ENCODE assay signal across 33 cellular contexts in genomic region chr1:110218137-110218536, GRCh38.
"Had no signal": no experiment of that assay in that cellular context is flagged by ENCODE, and none has a peak within 500 bp of the region (broad histone marks: within the 10 kb centered on the region; RNA-seq: fewer than 3 reads in every experiment).

No MANE protein-coding gene starts in this region.

- H3K9me3 ChIP-seq: ascending aorta, breast epithelium, colonic mucosa, esophagus muscularis mucosa, gastrocnemius medialis, heart right ventricle had no signal

- H3K79me2 ChIP-seq: hepatocyte had no signal

- H3K36me3 Mint-ChIP-seq: brain had no signal

- H3K36me3 ChIP-seq: breast epithelium, cardiac muscle cell, colonic mucosa, gastrocnemius medialis had no signal

- H3K27ac Mint-ChIP-seq: activated B cell treated with CpG ODN at 0.5 μM for 24 hours; activated CD8-positive, alpha-beta T cell treated with anti-CD3 and anti-CD28 coated beads for 36 hours; activated naive CD8-positive, alpha-beta T cell treated with anti-CD3 and anti-CD28 coated beads for 36 hours; activated T-helper 1 cell treated with anti-CD3 and anti-CD28 coated beads, Interleukin-12 subunit alpha, Interleukin-12 subunit beta, Interleukin-2, Interleukin-4 antibody, amounts not matched to agents 30 ng/mL and 10 ng/mL and 1 ng/mL, durations not matched to agents 14 hours and 24 hours and 36 hours; brain; endodermal cell; T-cell; T-helper 1 cell treated with Interleukin-12 subunit alpha and Interleukin-12 subunit beta and Interleukin-4 antibody, amounts not matched to agents 30 μg/mL and 1 μg/mL, for 36 hours had no signal

- H3K9me3 Mint-ChIP-seq: activated B cell treated with CpG ODN at 0.5 μM for 24 hours; activated CD8-positive, alpha-beta T cell treated with anti-CD3 and anti-CD28 coated beads for 36 hours; activated naive CD8-positive, alpha-beta T cell treated with anti-CD3 and anti-CD28 coated beads for 36 hours; activated T-helper 1 cell treated with anti-CD3 and anti-CD28 coated beads, Interleukin-12 subunit alpha, Interleukin-12 subunit beta, Interleukin-2, Interleukin-4 antibody, amounts not matched to agents 30 ng/mL and 10 ng/mL and 1 ng/mL, durations not matched to agents 14 hours and 24 hours and 36 hours; brain; endodermal cell; T-cell; T-helper 1 cell treated with Interleukin-12 subunit alpha and Interleukin-12 subunit beta and Interleukin-4 antibody, amounts not matched to agents 30 μg/mL and 1 μg/mL, for 36 hours had no signal

- ATAC-seq: activated CD4-positive, CD25-positive, alpha-beta regulatory T cell treated with anti-CD3 and anti-CD28 coated beads, Interleukin-2, amount 50 U/mL, for 24 hours; activated CD8-positive, alpha-beta T cell treated with anti-CD3 and anti-CD28 coated beads for 36 hours; foreskin keratinocyte; gastrocnemius medialis; heart right ventricle; T-cell had no signal

- H3K4me2 ChIP-seq: hepatocyte had no signal

- H2AFZ ChIP-seq: hepatocyte had no signal

- DNase-seq: activated B cell treated with CpG ODN at 0.5 μM for 24 hours; activated CD4-positive, alpha-beta T cell treated with anti-CD3 and anti-CD28 coated beads for 48 hours; activated CD4-positive, alpha-beta T cell treated with anti-CD3 and anti-CD28 coated beads, Interleukin-2, amount 50 U/mL, for 1 hour; activated CD4-positive, alpha-beta T cell treated with anti-CD3 and anti-CD28 coated beads, Interleukin-2, amount 50 U/mL, for 48 hours; activated CD8-positive, alpha-beta memory T cell treated with anti-CD3 and anti-CD28 coated beads for 24 hours; activated CD8-positive, alpha-beta T cell treated with anti-CD3 and anti-CD28 coated beads for 36 hours; activated effector memory CD4-positive, alpha-beta T cell treated with Interleukin-2 at 50 U/mL for 16 hours; activated gamma-delta T cell treated with Interleukin-2 at 50 U/mL for 16 hours; activated naive CD4-positive, alpha-beta T cell treated with anti-CD3 and anti-CD28 coated beads, Interleukin-2, amount 50 U/mL, for 16 hours; activated naive CD4-positive, alpha-beta T cell treated with Interleukin-2 at 50 U/mL for 16 hours; activated naive CD8-positive, alpha-beta T cell treated with anti-CD3 and anti-CD28 coated beads for 36 hours; central memory CD4-positive, alpha-beta T cell; cerebellar nuclear complex; colonic mucosa; effector memory CD4-positive, alpha-beta T cell; erythroblast; foreskin keratinocyte; gastrocnemius medialis; heart right ventricle; SW 1271; T-cell; T-helper 9 cell; WERI-Rb-1 had no signal

- H3K4me3 ChIP-seq: ascending aorta, breast epithelium, cardiac muscle cell, colonic mucosa, esophagus muscularis mucosa, gastrocnemius medialis, heart right ventricle, hepatocyte had no signal

- H3K4me3 Mint-ChIP-seq: activated B cell treated with CpG ODN at 0.5 μM for 24 hours; activated CD8-positive, alpha-beta T cell treated with anti-CD3 and anti-CD28 coated beads for 36 hours; activated naive CD8-positive, alpha-beta T cell treated with anti-CD3 and anti-CD28 coated beads for 36 hours; activated T-helper 1 cell treated with anti-CD3 and anti-CD28 coated beads, Interleukin-12 subunit alpha, Interleukin-12 subunit beta, Interleukin-2, Interleukin-4 antibody, amounts not matched to agents 30 ng/mL and 10 ng/mL and 1 ng/mL, durations not matched to agents 14 hours and 24 hours and 36 hours; endodermal cell; T-cell; T-helper 1 cell treated with Interleukin-12 subunit alpha and Interleukin-12 subunit beta and Interleukin-4 antibody, amounts not matched to agents 30 μg/mL and 1 μg/mL, for 36 hours had no signal

- H3K27me3 ChIP-seq: ascending aorta, breast epithelium, colonic mucosa, esophagus muscularis mucosa, foreskin keratinocyte, gastrocnemius medialis, heart right ventricle had no signal

- H3K4me1 ChIP-seq: colonic mucosa, foreskin keratinocyte, gastrocnemius medialis had no signal

- H3K27me3 Mint-ChIP-seq: activated B cell treated with CpG ODN at 0.5 μM for 24 hours; activated CD8-positive, alpha-beta T cell treated with anti-CD3 and anti-CD28 coated beads for 36 hours; activated naive CD8-positive, alpha-beta T cell treated with anti-CD3 and anti-CD28 coated beads for 36 hours; T-cell had no signal

- H3K27ac ChIP-seq: ascending aorta, breast epithelium, cardiac muscle cell, colonic mucosa, esophagus muscularis mucosa, foreskin keratinocyte, gastrocnemius medialis, heart right ventricle, hepatocyte, WERI-Rb-1 had no signal
